9 cellular contexts compared by ENCODE assay signal in genomic region chr1:91684599-91685196, GRCh38.
DNase-seq lines count a peak whose midpoint lies in the region; ATAC-seq and TF ChIP-seq lines count a peak whose summit lies in the region.
"Had no signal": no experiment of that assay in that cellular context is flagged by ENCODE, and none has a peak within 500 bp of the region (broad histone marks: within the 10 kb centered on the region; RNA-seq: fewer than 3 reads in every experiment).

No MANE protein-coding gene starts in this region.

- ATAC-seq in activated CD8-positive, alpha-beta memory T cell treated with anti-CD3 and anti-CD28 coated beads, Interleukin-2, amount 10 ng/mL, durations not matched to agents 7 days and 5 days = peak; percentile 80
- peak; percentile 73 for ATAC-seq in activated CD8-positive, alpha-beta T cell treated with anti-CD3 and anti-CD28 coated beads, Interleukin-2, amount 10 ng/mL, durations not matched to agents 7 days and 5 days
- peak; percentile 69 for ATAC-seq in left ventricle myocardium superior

- H3K4me3 ChIP-seq in testis (no peak overlapping the region), brain microvascular endothelial cell (ENCODE audit: low read depth, low read length) (no peak overlapping the region)

- H3K27ac Mint-ChIP-seq in activated CD8-positive, alpha-beta memory T cell treated with anti-CD3 and anti-CD28 coated beads, Interleukin-2, amount 10 ng/mL, durations not matched to agents 7 days and 5 days = peak overlapping the region; percentile 92
- H3K27ac Mint-ChIP-seq in activated CD8-positive, alpha-beta T cell treated with anti-CD3 and anti-CD28 coated beads, Interleukin-2, amount 10 ng/mL, durations not matched to agents 7 days and 5 days = peak overlapping the region; percentile 86

- peaks cover 21% of the 10 kb centered on the region for H3K36me3 Mint-ChIP-seq in activated CD8-positive, alpha-beta memory T cell treated with anti-CD3 and anti-CD28 coated beads, Interleukin-2, amount 10 ng/mL, durations not matched to agents 7 days and 5 days
- peaks cover 6% of the 10 kb centered on the region for H3K36me3 Mint-ChIP-seq in activated CD8-positive, alpha-beta T cell treated with anti-CD3 and anti-CD28 coated beads, Interleukin-2, amount 10 ng/mL, durations not matched to agents 7 days and 5 days (ENCODE audit: low read depth)

- no peaks in the 10 kb centered on the region for H3K27me3 Mint-ChIP-seq in activated CD8-positive, alpha-beta memory T cell treated with anti-CD3 and anti-CD28 coated beads, Interleukin-2, amount 10 ng/mL, durations not matched to agents 7 days and 5 days
- no peaks in the 10 kb centered on the region for H3K27me3 Mint-ChIP-seq in activated CD8-positive, alpha-beta T cell treated with anti-CD3 and anti-CD28 coated beads, Interleukin-2, amount 10 ng/mL, durations not matched to agents 7 days and 5 days (ENCODE audit: low read depth)

- H3K27ac ChIP-seq in testis (no peak overlapping the region), brain microvascular endothelial cell (no peak overlapping the region)

- CTCF ChIA-PET in activated CD8-positive, alpha-beta memory T cell treated with anti-CD3 and anti-CD28 coated beads, Interleukin-2, amount 10 ng/mL, durations not matched to agents 7 days and 5 days (lab: Charles Lee) = interaction anchor here (1.0 to 1.5 kb wide), 7 partner anchors 12 to 199 kb away, joined by 3 to 5 read pairs (median 3); no protein-coding TSS in a partner anchor
- CTCF ChIA-PET in activated CD8-positive, alpha-beta T cell treated with anti-CD3 and anti-CD28 coated beads, Interleukin-2, amount 10 ng/mL, durations not matched to agents 7 days and 5 days (lab: Charles Lee) = interaction anchor here (0.7 to 1.6 kb wide), 3 partner anchors 34 to 120 kb away, joined by 3 read pairs; no protein-coding TSS in a partner anchor

- intact Hi-C loops in left ventricle myocardium superior (cut with micrococcal nuclease) (no loop called here), testis (cut with DNase I; ENCODE audit: low total_unique reads) (no loop called here)

- TF ChIP-seq POLR2A in testis (IDR thresholded peaks at IDR 0.05) = no peak

- POLR2A ChIA-PET in activated CD8-positive, alpha-beta T cell treated with anti-CD3 and anti-CD28 coated beads, Interleukin-2, amount 10 ng/mL, durations not matched to agents 7 days and 5 days (lab: Charles Lee) = interaction anchor here (0.7 kb wide), 1 partner anchor 1108 kb away, joined by 3 read pairs; no protein-coding TSS in a partner anchor

- DNase-seq in activated CD8-positive, alpha-beta memory T cell treated with anti-CD3 and anti-CD28 coated beads, Interleukin-2, amount 10 ng/mL, durations not matched to agents 7 days and 5 days = peak; percentile 55
- DNase-seq in activated CD8-positive, alpha-beta memory T cell treated with anti-CD3 and anti-CD28 coated beads for 24 hours = no peak
- DNase-seq in activated CD8-positive, alpha-beta T cell treated with anti-CD3 and anti-CD28 coated beads, Interleukin-2, amount 10 ng/mL, durations not matched to agents 7 days and 5 days = peak; percentile 32
- no peak for DNase-seq in left ventricle myocardium superior
- DNase-seq in testis = peak; percentile 18
- DNase-seq in brain microvascular endothelial cell = no peak
- DNase-seq in NCI-H345 treated with DMSO at 0.1 percent for 48 hours (lab: John Stamatoyannopoulos, UW; ENCODE audit: unreplicated experiment) = no peak
- no peak for DNase-seq in NCI-H2107 treated with DMSO at 0.1 percent for 48 hours (lab: John Stamatoyannopoulos, UW; ENCODE audit: unreplicated experiment)
- DNase-seq: AML-193 had no signal

- WGBS in testis, 2 donors = 39 to 58% methylated on average over 6 of the region's 6 CpGs

- H3K9me3 ChIP-seq in testis = no peaks in the 10 kb centered on the region

- H3K36me3 ChIP-seq in testis (ENCODE audit: low read depth, missing control alignments) = no peaks in the 10 kb centered on the region
- H3K36me3 ChIP-seq in brain microvascular endothelial cell (replicated peaks) = no peaks in the 10 kb centered on the region

- H3K4me3 Mint-ChIP-seq in activated CD8-positive, alpha-beta memory T cell treated with anti-CD3 and anti-CD28 coated beads, Interleukin-2, amount 10 ng/mL, durations not matched to agents 7 days and 5 days = peak overlapping the region; percentile 14
- H3K4me3 Mint-ChIP-seq in activated CD8-positive, alpha-beta T cell treated with anti-CD3 and anti-CD28 coated beads, Interleukin-2, amount 10 ng/mL, durations not matched to agents 7 days and 5 days = peak overlapping the region; percentile 17

- H3K27me3 ChIP-seq in testis (no peaks in the 10 kb centered on the region), brain microvascular endothelial cell (replicated peaks) (no peaks in the 10 kb centered on the region)

- H3K9me3 Mint-ChIP-seq in activated CD8-positive, alpha-beta memory T cell treated with anti-CD3 and anti-CD28 coated beads, Interleukin-2, amount 10 ng/mL, durations not matched to agents 7 days and 5 days (ENCODE audit: low read depth) = no peaks in the 10 kb centered on the region
- no peaks in the 10 kb centered on the region for H3K9me3 Mint-ChIP-seq in activated CD8-positive, alpha-beta T cell treated with anti-CD3 and anti-CD28 coated beads, Interleukin-2, amount 10 ng/mL, durations not matched to agents 7 days and 5 days (ENCODE audit: insufficient read depth)

- peaks cover 3% of the 10 kb centered on the region for H3K4me1 ChIP-seq in testis

- in situ Hi-C loops in brain microvascular endothelial cell (cut with HindIII; ENCODE audit: low pct_ligation_motif_present, low sequenced_read_pairs) = no loop called here

- TF ChIP-seq CTCF in testis (IDR thresholded peaks at IDR 0.05) (no peak), brain microvascular endothelial cell (IDR thresholded peaks at IDR 0.05; ENCODE audit: low read depth, low read length, missing control alignments) (no peak)

- H3K4me1 Mint-ChIP-seq in activated CD8-positive, alpha-beta memory T cell treated with anti-CD3 and anti-CD28 coated beads, Interleukin-2, amount 10 ng/mL, durations not matched to agents 7 days and 5 days = peaks cover 37% of the 10 kb centered on the region
- H3K4me1 Mint-ChIP-seq in activated CD8-positive, alpha-beta T cell treated with anti-CD3 and anti-CD28 coated beads, Interleukin-2, amount 10 ng/mL, durations not matched to agents 7 days and 5 days (ENCODE audit: low read depth) = peaks cover 33% of the 10 kb centered on the region

Comparison
In these comparisons a context has a peak if more than half of its experiments do, and no peak if none do; other contexts are left out.
1. DNase-seq: peak in activated CD8-positive, alpha-beta memory T cell treated with anti-CD3 and anti-CD28 coated beads, Interleukin-2, amount 10 ng/mL, durations not matched to agents 7 days and 5 days (single experiment), activated CD8-positive, alpha-beta T cell treated with anti-CD3 and anti-CD28 coated beads, Interleukin-2, amount 10 ng/mL, durations not matched to agents 7 days and 5 days (single experiment) and testis (single experiment); none in activated CD8-positive, alpha-beta memory T cell treated with anti-CD3 and anti-CD28 coated beads for 24 hours (single experiment), left ventricle myocardium superior (single experiment), brain microvascular endothelial cell (single experiment), NCI-H345 treated with DMSO at 0.1 percent for 48 hours (single experiment) and NCI-H2107 treated with DMSO at 0.1 percent for 48 hours (single experiment).
2. Peak in every context shown above with its lines, with median percentiles within 50 percentile points of each other: ATAC-seq.